ENCODE assay signal across 12 cellular contexts in genomic region chr20:2955257-2955950, GRCh38.
DNase-seq lines count a peak whose midpoint lies in the region; ATAC-seq and TF ChIP-seq lines count a peak whose summit lies in the region.
"Had no signal": no experiment of that assay in that cellular context is flagged by ENCODE, and none has a peak within 500 bp of the region (broad histone marks: within the 10 kb centered on the region; RNA-seq: fewer than 3 reads in every experiment).

No MANE protein-coding gene starts in this region.

- TF ChIP-seq CTCF in choroid plexus epithelial cell (conservative IDR thresholded peaks at IDR 0.05; ENCODE audit: low read depth, low read length) = no peak

- H3K4me3 ChIP-seq in choroid plexus epithelial cell (ENCODE audit: low read depth, low read length) = no peak overlapping the region
- H3K4me3 ChIP-seq: esophagus muscularis mucosa had no signal

- DNase-seq in EH (ENCODE audit: low read depth) = peak; percentile 49
- DNase-seq in GM19240 (ENCODE audit: insufficient read length, low spot score) = peak; percentile 13
- peak; percentile 58 for DNase-seq in LHCN-M2 (ENCODE audit: low read depth)
- DNase-seq in choroid plexus epithelial cell (ENCODE audit: low read depth) = peak; percentile 16
- DNase-seq in SKM-1 treated with dmso at 0.1 percent for 144 hours (lab: John Stamatoyannopoulos, UW; ENCODE audit: unreplicated experiment) = no peak
- DNase-seq in NOMO-1 treated with dmso at 0.1 percent for 144 hours (lab: John Stamatoyannopoulos, UW; ENCODE audit: unreplicated experiment) = no peak
- DNase-seq in NCI-H526 treated with DMSO at 0.1 percent for 48 hours (lab: John Stamatoyannopoulos, UW) = no peak
- DNase-seq: activated B cell treated with CpG ODN at 0.5 μM for 24 hours, Calu3, left cardiac atrium had no signal

- no peak for ATAC-seq in GM21367 (IDR thresholded peaks at IDR 0.05; ENCODE audit: unreplicated experiment)
- ATAC-seq: left cardiac atrium had no signal

Comparison
In these comparisons a context has a peak if more than half of its experiments do, and no peak if none do; other contexts are left out.
1. DNase-seq: peak in EH (single experiment), GM19240 (single experiment), LHCN-M2 (single experiment) and choroid plexus epithelial cell (single experiment); none in SKM-1 treated with dmso at 0.1 percent for 144 hours (single experiment), NOMO-1 treated with dmso at 0.1 percent for 144 hours (single experiment) and NCI-H526 treated with DMSO at 0.1 percent for 48 hours (single experiment).